ENCODE assay signal across 11 cellular contexts in genomic region chr19:604355-604754, GRCh38. TPM values are rescaled to one million over a fixed set of nuclear protein-coding genes. Genes with fewer than 3 reads are reported as not detected.
DNase-seq lines count a peak whose midpoint lies in the region; ATAC-seq and TF ChIP-seq lines count a peak whose summit lies in the region.
"Had no signal": no experiment of that assay in that cellular context is flagged by ENCODE, and none has a peak within 500 bp of the region (broad histone marks: within the 10 kb centered on the region; RNA-seq: fewer than 3 reads in every experiment).

No MANE protein-coding gene starts in this region.

- WGBS in lower leg skin, 2 donors: 83% methylated on average over 11 of the region's 11 CpGs

- H3K36me3 Mint-ChIP-seq in activated naive CD4-positive, alpha-beta T cell treated with anti-CD3 and anti-CD28 coated beads, Interleukin-2, amount 50 U/mL, for 72 hours: no peaks in the 10 kb centered on the region

- no peak overlapping the region for H3K4me3 ChIP-seq in lower leg skin (ENCODE audit: low read depth, poor library complexity, severe bottlenecking)
- H3K4me3 ChIP-seq: A549, lung had no signal

- intact Hi-C loops in lower leg skin (cut with DNase I; ENCODE audit: low total_unique reads): no loop called here

- peak; percentile 68 for DNase-seq in NCI-H82 (lab: John Stamatoyannopoulos, UW)
- no peak for DNase-seq in NCI-H82 treated with DMSO at 0.1 percent for 48 hours (lab: John Stamatoyannopoulos, UW; ENCODE audit: unreplicated experiment)
- peak; percentile 60 for DNase-seq in RPMI8226
- peak in 1 of 2 donors; percentile 58 for DNase-seq in activated naive CD4-positive, alpha-beta T cell treated with anti-CD3 and anti-CD28 coated beads, Interleukin-2, amount 50 U/mL, for 72 hours (ENCODE audit: low spot score in 2 of 2)
- DNase-seq in stimulated activated CD4-positive, alpha-beta T cell treated with anti-CD3 and anti-CD28 coated beads, TNF-alpha, amount 100 ng/mL, for 48 hours (ENCODE audit: low read depth in 3 of 3): peak in 2 of 3 donors; percentile 60 to 67
- DNase-seq in lower leg skin (ENCODE audit: low spot score in 2 of 2): no peak
- no peak for DNase-seq in NCI-H187 (lab: John Stamatoyannopoulos, UW)

- TF ChIP-seq CTCF in lower leg skin (IDR thresholded peaks at IDR 0.05): no peak

- peak; percentile 62 to 81 for ATAC-seq in activated naive CD4-positive, alpha-beta T cell treated with anti-CD3 and anti-CD28 coated beads, Interleukin-2, amount 50 U/mL, for 72 hours
- no peak for ATAC-seq in GM18502 (IDR thresholded peaks at IDR 0.05; ENCODE audit: poor library complexity, unreplicated experiment)

- H3K27ac Mint-ChIP-seq in activated naive CD4-positive, alpha-beta T cell treated with anti-CD3 and anti-CD28 coated beads, Interleukin-2, amount 50 U/mL, for 72 hours: no peak overlapping the region
- H3K27ac Mint-ChIP-seq: brain had no signal

- peaks cover 0 to 5% of the 10 kb centered on the region in 2 donors for H3K9me3 Mint-ChIP-seq in activated naive CD4-positive, alpha-beta T cell treated with anti-CD3 and anti-CD28 coated beads, Interleukin-2, amount 50 U/mL, for 72 hours

- TF ChIP-seq POLR2A in lower leg skin (IDR thresholded peaks at IDR 0.05): no peak

RNA-seq across cellular contexts. Expression of gene HCN2, which starts 14.7 kb away (rescaled TPM):
- under 1 TPM; 0.41 to 0.58 TPM for total RNA-seq in activated naive CD4-positive, alpha-beta T cell treated with anti-CD3 and anti-CD28 coated beads, Interleukin-2, amount 50 U/mL, for 72 hours
- 1 to 10 TPM in 2 of 4 donors, under 1 TPM in 2; 0.21 to 1.7 (median 1.1) TPM for total RNA-seq in lower leg skin

RNA-seq across cellular contexts. Expression of gene POLRMT, which starts 29.0 kb away (rescaled TPM):
- 10 to 100 TPM; 47.0 to 57.7 TPM for total RNA-seq in activated naive CD4-positive, alpha-beta T cell treated with anti-CD3 and anti-CD28 coated beads, Interleukin-2, amount 50 U/mL, for 72 hours
- 10 to 100 TPM; 37.8 to 61.1 (median 46.9) TPM for total RNA-seq in lower leg skin

RNA-seq across cellular contexts. Expression of gene BSG, which starts 32.0 kb away (rescaled TPM):
- 100 to 1,000 TPM; 170 to 194 TPM for total RNA-seq in activated naive CD4-positive, alpha-beta T cell treated with anti-CD3 and anti-CD28 coated beads, Interleukin-2, amount 50 U/mL, for 72 hours
- total RNA-seq in lower leg skin: 100 to 1,000 TPM; 288 to 344 (median 307) TPM

RNA-seq across cellular contexts. Expression of gene FGF22, which starts 35.3 kb away (rescaled TPM):
- total RNA-seq in activated naive CD4-positive, alpha-beta T cell treated with anti-CD3 and anti-CD28 coated beads, Interleukin-2, amount 50 U/mL, for 72 hours: not detected
- 10 to 100 TPM; 16.1 to 41.8 (median 25.6) TPM for total RNA-seq in lower leg skin

RNA-seq across cellular contexts. Expression of gene RNF126, which starts 58.7 kb away (rescaled TPM):
- total RNA-seq in activated naive CD4-positive, alpha-beta T cell treated with anti-CD3 and anti-CD28 coated beads, Interleukin-2, amount 50 U/mL, for 72 hours: 10 to 100 TPM; 69.6 to 98.7 TPM
- 100 to 1,000 TPM in 3 of 4 donors, 10 to 100 TPM in 1; 96.6 to 156 (median 126) TPM for total RNA-seq in lower leg skin

Comparison
In these comparisons a context has a peak if more than half of its experiments do, and no peak if none do; other contexts are left out.
1. DNase-seq: peak in NCI-H82 (single experiment), RPMI8226 (single experiment) and stimulated activated CD4-positive, alpha-beta T cell treated with anti-CD3 and anti-CD28 coated beads, TNF-alpha, amount 100 ng/mL, for 48 hours (2 of 3); none in NCI-H82 treated with DMSO at 0.1 percent for 48 hours (single experiment), lower leg skin (0 of 2) and NCI-H187 (0 of 2).